39 cellular contexts compared by ENCODE assay signal in genomic region chr12:7321624-7322023, GRCh38. TPM values are rescaled to one million over a fixed set of nuclear protein-coding genes. Genes with fewer than 3 reads are reported as not detected.
"Had no signal": no experiment of that assay in that cellular context is flagged by ENCODE, and none has a peak within 500 bp of the region (broad histone marks: within the 10 kb centered on the region; RNA-seq: fewer than 3 reads in every experiment).

No MANE protein-coding gene starts in this region.

- FAIRE-seq: astrocyte, bronchial epithelial cell, colon had no signal

- H3K9me3 ChIP-seq: adrenal gland, ascending aorta, body of pancreas, breast epithelium had no signal

- DNase-seq: activated effector memory CD4-positive, alpha-beta T cell treated with anti-CD3 and anti-CD28 coated beads, Interleukin-2, amount 50 U/mL, for 16 hours; activated effector memory CD4-positive, alpha-beta T cell treated with Interleukin-2 at 50 U/mL for 16 hours; activated gamma-delta T cell; activated gamma-delta T cell treated with Interleukin-2 at 50 U/mL for 16 hours; activated naive CD4-positive, alpha-beta T cell; activated naive CD4-positive, alpha-beta T cell treated with anti-CD3 and anti-CD28 coated beads for 36 hours; activated naive CD4-positive, alpha-beta T cell treated with anti-CD3 and anti-CD28 coated beads, Interleukin-2, amount 10 ng/mL, durations not matched to agents 7 days and 5 days; activated naive CD4-positive, alpha-beta T cell treated with anti-CD3 and anti-CD28 coated beads, Interleukin-2, amount 50 U/mL, for 16 hours; activated naive CD4-positive, alpha-beta T cell treated with Interleukin-2 at 50 U/mL for 16 hours; activated naive CD8-positive, alpha-beta T cell treated with anti-CD3 and anti-CD28 coated beads for 36 hours; activated naive CD8-positive, alpha-beta T cell treated with anti-CD3 and anti-CD28 coated beads, Interleukin-2, amount 10 ng/mL, durations not matched to agents 7 days and 5 days; activated naive CD8-positive, alpha-beta T cell treated with anti-CD3 and anti-CD28 coated beads, Interleukin-2, amount 50 U/mL, for 24 hours; activated T-cell treated with anti-CD3 and anti-CD28 coated beads, Interleukin-2, amount 50 U/mL, for 4 hours; activated T-cell treated with anti-CD3 and anti-CD28 coated beads, Interleukin-2, amount 50 U/mL, for 48 hours; activated T-cell treated with anti-CD3 and anti-CD28 coated beads, Interleukin-2, amount 50 U/mL, for 72 hours; adrenal gland; amniotic stem cell; amygdala; anterior cingulate cortex; aorta; body of pancreas; brain microvascular endothelial cell; caudate nucleus; central memory CD4-positive, alpha-beta T cell; cerebellar nuclear complex had no signal

- H3K27me3 ChIP-seq: adrenal gland, ascending aorta, body of pancreas, brain microvascular endothelial cell, breast epithelium had no signal

- ATAC-seq: activated naive CD4-positive, alpha-beta T cell treated with anti-CD3 and anti-CD28 coated beads, Interleukin-2, amount 50 U/mL, for 72 hours; activated naive CD8-positive, alpha-beta T cell treated with anti-CD3 and anti-CD28 coated beads, Interleukin-2, amount 50 U/mL, for 24 hours; activated T-cell treated with anti-CD3 and anti-CD28 coated beads, Interleukin-2, amount 50 U/mL, for 4 hours; activated T-cell treated with anti-CD3 and anti-CD28 coated beads, Interleukin-2, amount 50 U/mL, for 72 hours; activated T-helper 17 cell treated with anti-CD3 and anti-CD28 coated beads, Interleukin-2, amount 50 U/mL, for 72 hours; body of pancreas had no signal

- H3K4me3 ChIP-seq: adrenal gland, ascending aorta, body of pancreas, breast epithelium, cardiac muscle cell had no signal

- H3K27ac ChIP-seq: adrenal gland, ascending aorta, body of pancreas, brain microvascular endothelial cell, breast epithelium, cardiac muscle cell had no signal

- H3K36me3 ChIP-seq: adrenal gland, ascending aorta, brain microvascular endothelial cell, breast epithelium, cardiac muscle cell had no signal

- H3K4me1 ChIP-seq: adrenal gland, ascending aorta, body of pancreas, breast epithelium had no signal

RNA-seq across cellular contexts. Expression of gene ACSM4, which starts 17.8 kb away (rescaled TPM):
- total RNA-seq: activated naive CD4-positive, alpha-beta T cell treated with anti-CD3 and anti-CD28 coated beads for 36 hours; activated naive CD4-positive, alpha-beta T cell treated with anti-CD3 and anti-CD28 coated beads, Interleukin-2, amount 50 U/mL, for 72 hours; activated naive CD8-positive, alpha-beta T cell treated with anti-CD3 and anti-CD28 coated beads for 36 hours; activated naive CD8-positive, alpha-beta T cell treated with anti-CD3 and anti-CD28 coated beads, Interleukin-2, amount 10 ng/mL, durations not matched to agents 7 days and 5 days; activated T-cell treated with anti-CD3 and anti-CD28 coated beads, Interleukin-2, amount 50 U/mL, for 4 hours; activated T-cell treated with anti-CD3 and anti-CD28 coated beads, Interleukin-2, amount 50 U/mL, for 72 hours; activated T-helper 1 cell treated with anti-CD3 and anti-CD28 coated beads, Interleukin-12 subunit alpha, Interleukin-12 subunit beta, Interleukin-2, Interleukin-4 antibody, amounts not matched to agents 30 ng/mL and 10 ng/mL and 1 ng/mL, durations not matched to agents 14 hours and 24 hours and 36 hours; activated T-helper 17 cell treated with anti-CD3 and anti-CD28 coated beads, Interleukin-2, amount 50 U/mL, for 72 hours; activated T-helper 2 cell treated with anti-CD3 and anti-CD28 coated beads, Interferon-gamma antibody, Interleukin-2, Interleukin-4, amounts not matched to agents 10 μg/mL and 5 μg/mL and 100 μg/mL, durations not matched to agents 14 hours and 24 hours and 36 hours; adrenal gland; aorta; ascending aorta; astrocyte; body of pancreas; breast epithelium; bronchial epithelial cell; cardiac muscle cell; cardiac septum; cerebellum; chondrocyte had no signal
- polyA plus RNA-seq: adipose tissue, adrenal gland, aorta, cardiac muscle cell had no signal
